ENCODE assay signal across 11 cellular contexts in genomic region chr10:73909716-73910115, GRCh38. TPM values are rescaled to one million over a fixed set of nuclear protein-coding genes. Genes with fewer than 3 reads are reported as not detected.
DNase-seq lines count a peak whose midpoint lies in the region; ATAC-seq and TF ChIP-seq lines count a peak whose summit lies in the region.
"Had no signal": no experiment of that assay in that cellular context is flagged by ENCODE, and none has a peak within 500 bp of the region (broad histone marks: within the 10 kb centered on the region; RNA-seq: fewer than 3 reads in every experiment).

No MANE protein-coding gene starts in this region.

- H3K27me3 Mint-ChIP-seq in activated CD4-positive, alpha-beta T cell treated with anti-CD3 and anti-CD28 coated beads, Interleukin-2, amount 10 ng/mL, durations not matched to agents 24 days and 14 days = peaks cover 34% of the 10 kb centered on the region

- no peaks in the 10 kb centered on the region for H3K9me3 Mint-ChIP-seq in activated CD4-positive, alpha-beta T cell treated with anti-CD3 and anti-CD28 coated beads, Interleukin-2, amount 10 ng/mL, durations not matched to agents 24 days and 14 days
- no peaks in the 10 kb centered on the region for H3K9me3 Mint-ChIP-seq in stimulated activated effector memory CD8-positive, alpha-beta T cell treated with anti-CD3 and anti-CD28 coated beads, Interleukin-12 subunit alpha, Interleukin-12 subunit beta, amount 100 ng/mL, for 72 hours

- peaks cover 43% of the 10 kb centered on the region for H3K4me1 Mint-ChIP-seq in activated CD4-positive, alpha-beta T cell treated with anti-CD3 and anti-CD28 coated beads, Interleukin-2, amount 10 ng/mL, durations not matched to agents 24 days and 14 days
- peaks cover 47% of the 10 kb centered on the region for H3K4me1 Mint-ChIP-seq in stimulated activated effector memory CD8-positive, alpha-beta T cell treated with anti-CD3 and anti-CD28 coated beads, Interleukin-12 subunit alpha, Interleukin-12 subunit beta, amount 100 ng/mL, for 72 hours

- no TSS peak for BruUV-seq in Panc1 (replicated peaks; lab: Mats Ljungman, UMichigan)

- peak overlapping the region; percentile 81 for H3K4me3 Mint-ChIP-seq in activated CD4-positive, alpha-beta T cell treated with anti-CD3 and anti-CD28 coated beads, Interleukin-2, amount 10 ng/mL, durations not matched to agents 24 days and 14 days
- H3K4me3 Mint-ChIP-seq in stimulated activated effector memory CD8-positive, alpha-beta T cell treated with anti-CD3 and anti-CD28 coated beads, Interleukin-12 subunit alpha, Interleukin-12 subunit beta, amount 100 ng/mL, for 72 hours = peak overlapping the region; percentile 89

- TF ChIP-seq CTCF in Panc1 (IDR thresholded peaks at IDR 0.05) (no peak), foreskin keratinocyte (conservative IDR thresholded peaks at IDR 0.05) (no peak)

- H3K27me3 ChIP-seq in Panc1 (ENCODE audit: control insufficient read depth, insufficient read depth, low read length) = no peaks in the 10 kb centered on the region
- no peaks in the 10 kb centered on the region for H3K27me3 ChIP-seq in foreskin keratinocyte
- no peaks in the 10 kb centered on the region for H3K27me3 ChIP-seq in aorta (ENCODE audit: control insufficient read depth in 1 of 2, insufficient read depth in 2 of 2, low read length in 1 of 2)
- H3K27me3 ChIP-seq: testis had no signal

- ATAC-seq in Panc1 (no peak), foreskin keratinocyte (no peak), aorta (ENCODE audit: low FRiP score) (no peak)
- no peak for ATAC-seq in stimulated activated effector memory CD8-positive, alpha-beta T cell treated with anti-CD3 and anti-CD28 coated beads, Interleukin-12 subunit alpha, Interleukin-12 subunit beta, amount 100 ng/mL, for 72 hours

- POLR2A ChIA-PET in Panc1 (lab: Charles Lee) = no interaction called here

- WGBS in aorta, 2 donors = 88 to 91% methylated on average over 3 of the region's 3 CpGs

- peaks cover 71% of the 10 kb centered on the region for H3K4me1 ChIP-seq in Panc1 (ENCODE audit: control insufficient read depth, insufficient read depth, low read length)
- H3K4me1 ChIP-seq in foreskin keratinocyte = peaks cover 45% of the 10 kb centered on the region
- no peaks in the 10 kb centered on the region for H3K4me1 ChIP-seq in aorta (ENCODE audit: control insufficient read depth in 1 of 2, insufficient read depth in 2 of 2, low read length in 2 of 2)

- DNase-seq in activated CD4-positive, alpha-beta T cell treated with anti-CD3 and anti-CD28 coated beads, Interleukin-2, amount 10 ng/mL, durations not matched to agents 24 days and 14 days = no peak
- DNase-seq in activated CD4-positive, alpha-beta T cell treated with anti-CD3 and anti-CD28 coated beads, Interleukin-2, amount 50 U/mL, for 4 hours = no peak
- DNase-seq in Panc1 (ENCODE audit: low read depth, low spot score) (no peak), foreskin keratinocyte (no peak), NCI-H1092 treated with DMSO at 0.1 percent for 48 hours (lab: John Stamatoyannopoulos, UW) (no peak), aorta (no peak)
- no peak for DNase-seq in stimulated activated effector memory CD8-positive, alpha-beta T cell treated with anti-CD3 and anti-CD28 coated beads, Interleukin-12 subunit alpha, Interleukin-12 subunit beta, amount 100 ng/mL, for 72 hours (ENCODE audit: low spot score in 2 of 2)
- no peak for DNase-seq in central memory CD4-positive, alpha-beta T cell
- DNase-seq: NCI-H1105 treated with DMSO at 0.1 percent for 48 hours; stimulated activated CD4-positive, alpha-beta T cell treated with anti-CD3 and anti-CD28 coated beads, Interleukin-12 subunit alpha, Interleukin-12 subunit beta, amount 100 ng/mL, for 4 hours; testis had no signal

- no peak overlapping the region for H3K27ac Mint-ChIP-seq in activated CD4-positive, alpha-beta T cell treated with anti-CD3 and anti-CD28 coated beads, Interleukin-2, amount 10 ng/mL, durations not matched to agents 24 days and 14 days
- H3K27ac Mint-ChIP-seq in stimulated activated effector memory CD8-positive, alpha-beta T cell treated with anti-CD3 and anti-CD28 coated beads, Interleukin-12 subunit alpha, Interleukin-12 subunit beta, amount 100 ng/mL, for 72 hours = no peak overlapping the region

- H3K9me3 ChIP-seq in Panc1 (ENCODE audit: control insufficient read depth, insufficient read depth, low read depth, low read length) = no peaks in the 10 kb centered on the region
- H3K9me3 ChIP-seq in aorta (ENCODE audit: control insufficient read depth, low read length) = no peaks in the 10 kb centered on the region
- H3K9me3 ChIP-seq: testis had no signal

- peak overlapping the region; percentile 97 for H3K27ac ChIP-seq in Panc1 (ENCODE audit: low read length)
- H3K27ac ChIP-seq in foreskin keratinocyte = peak overlapping the region; percentile 99
- no peak overlapping the region for H3K27ac ChIP-seq in aorta (ENCODE audit: low read depth in 1 of 2, low read length in 2 of 2)
- H3K27ac ChIP-seq: testis had no signal

- in situ Hi-C loops in Panc1 (cut with HindIII; ENCODE audit: low pct_unique_long_range_greater_than_20kb, low sequenced_read_pairs) = no loop called here

- CTCF ChIA-PET in Panc1 (lab: Charles Lee) = no interaction called here

- intact Hi-C loops in activated CD4-positive, alpha-beta T cell treated with anti-CD3 and anti-CD28 coated beads, Interleukin-2, amount 10 ng/mL, durations not matched to agents 24 days and 14 days (cut with micrococcal nuclease) = loop anchor here (2.0 to 5.0 kb wide), 2 partner anchors 23 to 48 kb away; no protein-coding TSS in a partner anchor
- intact Hi-C loops in Panc1 (cut with micrococcal nuclease; ENCODE audit: unreplicated experiment) = no loop called here
- intact Hi-C loops in aorta (cut with DNase I) = loop anchor here in 1 of 2 donors (2.0 kb wide), 1 partner anchor 23 kb away; no protein-coding TSS in a partner anchor

- H3K36me3 Mint-ChIP-seq in activated CD4-positive, alpha-beta T cell treated with anti-CD3 and anti-CD28 coated beads, Interleukin-2, amount 10 ng/mL, durations not matched to agents 24 days and 14 days (ENCODE audit: low read depth) = no peaks in the 10 kb centered on the region
- peaks cover 6% of the 10 kb centered on the region for H3K36me3 Mint-ChIP-seq in stimulated activated effector memory CD8-positive, alpha-beta T cell treated with anti-CD3 and anti-CD28 coated beads, Interleukin-12 subunit alpha, Interleukin-12 subunit beta, amount 100 ng/mL, for 72 hours

- H3K4me3 ChIP-seq in Panc1 (ENCODE audit: low read depth in 2 of 2, low read length in 2 of 2) = peak overlapping the region; percentile 73 to 77
- no peak overlapping the region for H3K4me3 ChIP-seq in aorta (ENCODE audit: low read length in 2 of 2)
- H3K4me3 ChIP-seq: testis had no signal

- no peaks in the 10 kb centered on the region; the same call in 1 of the 2 replicates for H3K36me3 ChIP-seq in Panc1 (ENCODE audit: control insufficient read depth, insufficient read depth, low read length)
- no peaks in the 10 kb centered on the region for H3K36me3 ChIP-seq in aorta (ENCODE audit: control insufficient read depth in 1 of 2, insufficient read depth in 2 of 2, low read length in 1 of 2)

RNA-seq across cellular contexts. Expression of gene PLAU, which starts 1.2 kb away (rescaled TPM):
- total RNA-seq in activated CD4-positive, alpha-beta T cell treated with anti-CD3 and anti-CD28 coated beads, Interleukin-2, amount 10 ng/mL, durations not matched to agents 24 days and 14 days = 0.57 and 0.72 TPM in 2 replicates
- total RNA-seq in Panc1 (2021; ENCODE audit: unreplicated experiment) (305 TPM), foreskin keratinocyte (630 and 1,498 TPM in 2 replicates), aorta (10 to 100 TPM; 33.6 to 35.4 TPM)
- 162 TPM for polyA plus RNA-seq in Panc1 (2012; ENCODE audit: insufficient read length)
- polyA plus RNA-seq in foreskin keratinocyte (544 and 1,190 TPM in 2 replicates), aorta (10 to 100 TPM in 1 of 2 donors, 1 to 10 TPM in 1; 9.6 to 13.6 TPM)

RNA-seq across cellular contexts. Expression of gene CAMK2G, which starts 35.4 kb away (rescaled TPM):
- 20.2 and 22.1 TPM in 2 replicates for total RNA-seq in activated CD4-positive, alpha-beta T cell treated with anti-CD3 and anti-CD28 coated beads, Interleukin-2, amount 10 ng/mL, durations not matched to agents 24 days and 14 days
- total RNA-seq in Panc1 (2021; ENCODE audit: unreplicated experiment) (41.4 TPM), foreskin keratinocyte (16.9 and 18.6 TPM in 2 replicates), aorta (10 to 100 TPM; 70.6 to 76.7 TPM)
- polyA plus RNA-seq in Panc1 (2012; ENCODE audit: insufficient read length) = 37.5 TPM
- polyA plus RNA-seq in foreskin keratinocyte (9.7 and 10.6 TPM in 2 replicates), aorta (10 to 100 TPM; 37.1 to 70.9 TPM)

Comparison
In these comparisons a context has a peak if more than half of its experiments do, and no peak if none do; other contexts are left out.
1. H3K27ac ChIP-seq: peak in Panc1 (single experiment) and foreskin keratinocyte (single experiment); none in aorta (0 of 2).
2. H3K4me3 ChIP-seq: peak in Panc1 (2 of 2); none in aorta (0 of 2).
3. RNA of gene PLAU, which starts 1.2 kb away (total RNA-seq): 630 to 1,498 TPM in foreskin keratinocyte, 305 TPM in Panc1 (single experiment) and 33.6 to 35.4 TPM in aorta; 0.57 to 0.72 TPM in activated CD4-positive, alpha-beta T cell treated with anti-CD3 and anti-CD28 coated beads, Interleukin-2, amount 10 ng/mL, durations not matched to agents 24 days and 14 days; every median in the first group is over 10 times any median in the second.